In genomic region chr5:96337048-96337781, GRCh38 we compare ENCODE assay signal across 1 cellular context.
TF ChIP-seq lines count a peak whose summit lies in the region.

No MANE protein-coding gene starts in this region.

TF ChIP-seq in GM12878, 131 proteins besides CTCF, POLR2A, EP300 and RAD21 (continued from another document):
- TF ChIP-seq RB1 (IDR thresholded peaks at IDR 0.05; ENCODE audit: borderline replicate concordance) (no peak), JUNB (IDR thresholded peaks at IDR 0.05) (peak; percentile 41), MAX (IDR thresholded peaks at IDR 0.05; ENCODE audit: low read depth, low read length) (no peak), REST (IDR thresholded peaks at IDR 0.05; ENCODE audit: low read depth, low read length) (no peak), SREBF2 (IDR thresholded peaks at IDR 0.05; ENCODE audit: low read length) (no peak), BHLHE40 (IDR thresholded peaks at IDR 0.05; ENCODE audit: borderline replicate concordance in 1 of 2, low read depth in 2 of 2, low read length in 1 of 2) (no peak), RUNX3 (IDR thresholded peaks at IDR 0.05; ENCODE audit: low read length) (peak; percentile 73), E2F4 (IDR thresholded peaks at IDR 0.05; ENCODE audit: low read depth, low read length) (no peak), TCF12 (IDR thresholded peaks at IDR 0.05; ENCODE audit: low read depth, low read length) (no peak), SP1 (IDR thresholded peaks at IDR 0.05; ENCODE audit: low read depth, low read length) (no peak), TARDBP (IDR thresholded peaks at IDR 0.05; ENCODE audit: borderline replicate concordance) (no peak), MTA3 (IDR thresholded peaks at IDR 0.05; ENCODE audit: borderline replicate concordance, low read length) (no peak), NFIC (IDR thresholded peaks at IDR 0.05; ENCODE audit: low read depth, low read length) (peak; percentile 51; the same call in 1 of the 2 replicates), PBX3 (IDR thresholded peaks at IDR 0.05; ENCODE audit: insufficient replicate concordance, low read depth, low read length) (no peak), TAF1 (IDR thresholded peaks at IDR 0.05; ENCODE audit: borderline replicate concordance, low read depth, low read length) (no peak), MTA2 (IDR thresholded peaks at IDR 0.05; ENCODE audit: low read depth) (peak; percentile 40; the same call in 1 of the 2 replicates), EED (IDR thresholded peaks at IDR 0.05; ENCODE audit: low read depth) (0 out of 2 replicates have a peak, but pooled peaks have one; percentile 32), MXI1 (IDR thresholded peaks at IDR 0.05; ENCODE audit: low read depth, low read length) (no peak), MLLT1 (IDR thresholded peaks at IDR 0.05) (no peak), SIX5 (IDR thresholded peaks at IDR 0.05; ENCODE audit: low read depth, low read length, severe bottlenecking) (no peak), KDM1A (IDR thresholded peaks at IDR 0.05; ENCODE audit: borderline replicate concordance) (no peak), USF2 (IDR thresholded peaks at IDR 0.05; ENCODE audit: borderline replicate concordance, low read depth, low read length) (no peak), RBBP5 (conservative IDR thresholded peaks at IDR 0.05) (no peak)
